ENCODE assay signal across 1 cellular context in the genomic region with DNA sequence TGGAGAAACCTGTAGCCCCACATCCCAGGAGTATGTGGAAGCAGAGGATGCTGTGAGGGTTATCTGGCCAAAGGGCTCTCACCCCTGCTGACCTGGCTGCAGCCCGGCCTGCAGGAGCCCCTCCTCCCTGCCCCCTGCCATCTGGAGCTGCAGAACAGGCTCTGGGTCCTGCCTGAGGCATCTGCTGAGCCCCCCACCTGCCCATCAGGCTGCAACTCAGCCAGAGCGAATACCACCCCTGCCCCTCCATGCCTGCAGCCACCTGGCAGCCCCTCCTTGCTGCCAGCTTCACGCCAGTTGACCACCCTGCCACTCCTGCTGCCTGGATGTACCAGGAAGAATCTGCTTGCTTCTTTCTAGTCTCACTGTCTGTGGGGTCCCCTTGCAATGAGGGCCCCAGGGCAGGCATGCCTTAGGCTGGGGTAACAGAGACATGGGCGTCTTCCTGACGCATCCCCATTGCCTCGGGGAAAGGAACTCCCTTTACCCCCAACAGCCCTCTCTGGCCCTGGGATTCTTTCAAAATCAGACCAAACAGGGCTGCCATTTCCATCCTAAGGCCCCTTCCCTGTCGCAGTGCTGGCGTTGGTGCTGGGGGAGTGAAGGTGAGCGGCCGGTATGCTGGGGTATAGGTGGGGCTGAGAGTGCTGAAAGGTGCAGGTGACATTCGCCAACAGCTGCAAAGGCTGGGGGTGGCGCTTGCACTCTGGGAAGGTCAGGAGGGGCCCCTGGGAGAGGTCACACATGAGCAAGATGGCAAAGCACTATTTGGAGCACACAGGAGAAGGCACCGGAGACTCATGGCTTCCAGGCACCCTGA.
TF ChIP-seq lines count a peak whose summit lies in the region.

No MANE protein-coding gene starts in this region.

TF ChIP-seq in H1, 55 proteins besides CTCF, POLR2A, EP300 and RAD21:
- TF ChIP-seq FOSL1 (IDR thresholded peaks at IDR 0.05; ENCODE audit: insufficient read depth, low read depth, low read length) (no peak), CTBP2 (IDR thresholded peaks at IDR 0.05; ENCODE audit: borderline replicate concordance, insufficient read depth, insufficient read length, low read length) (no peak), CBX5 (IDR thresholded peaks at IDR 0.05; ENCODE audit: low read depth, low read length) (no peak), HDAC2 (IDR thresholded peaks at IDR 0.05; ENCODE audit: borderline replicate concordance in 1 of 2, low read depth in 2 of 2, low read length in 2 of 2) (no peak), TAF1 (IDR thresholded peaks at IDR 0.05; ENCODE audit: low read depth, low read length) (no peak), TEAD4 (IDR thresholded peaks at IDR 0.05; ENCODE audit: low read depth, low read length) (no peak), SP4 (IDR thresholded peaks at IDR 0.05; ENCODE audit: low read length) (no peak), SP2 (IDR thresholded peaks at IDR 0.05; ENCODE audit: low read length) (no peak), BCL11A (IDR thresholded peaks at IDR 0.05; ENCODE audit: low read depth in 2 of 2, low read length in 2 of 2) (no peak), CHD2 (IDR thresholded peaks at IDR 0.05; ENCODE audit: low read length) (no peak), PHF8 (conservative IDR thresholded peaks at IDR 0.05; ENCODE audit: low read depth, low read length) (no peak), HDAC6 (IDR thresholded peaks at IDR 0.05; ENCODE audit: low read depth, low read length) (no peak), CHD7 (IDR thresholded peaks at IDR 0.05; ENCODE audit: insufficient replicate concordance, low read length) (no peak), BRCA1 (IDR thresholded peaks at IDR 0.05; ENCODE audit: low read depth, low read length) (no peak)
- TF ChIP-seq, protein P1, sequence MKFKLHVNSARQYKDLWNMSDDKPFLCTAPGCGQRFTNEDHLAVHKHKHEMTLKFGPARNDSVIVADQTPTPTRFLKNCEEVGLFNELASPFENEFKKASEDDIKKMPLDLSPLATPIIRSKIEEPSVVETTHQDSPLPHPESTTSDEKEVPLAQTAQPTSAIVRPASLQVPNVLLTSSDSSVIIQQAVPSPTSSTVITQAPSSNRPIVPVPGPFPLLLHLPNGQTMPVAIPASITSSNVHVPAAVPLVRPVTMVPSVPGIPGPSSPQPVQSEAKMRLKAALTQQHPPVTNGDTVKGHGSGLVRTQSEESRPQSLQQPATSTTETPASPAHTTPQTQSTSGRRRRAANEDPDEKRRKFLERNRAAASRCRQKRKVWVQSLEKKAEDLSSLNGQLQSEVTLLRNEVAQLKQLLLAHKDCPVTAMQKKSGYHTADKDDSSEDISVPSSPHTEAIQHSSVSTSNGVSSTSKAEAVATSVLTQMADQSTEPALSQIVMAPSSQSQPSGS (IDR thresholded peaks at IDR 0.05; ENCODE audit: low read length): no peak
